ENCODE assay signal across 1 cellular context in genomic region chrX:153407736-153408135, GRCh38.
A peak's percentile ranks its signal among the peaks of the same experiment; 100 is the strongest.
TF ChIP-seq lines count a peak whose summit lies in the region.

No MANE protein-coding gene starts in this region.

TF ChIP-seq in K562, 482 proteins besides CTCF, POLR2A, EP300 and RAD21 (continued from another document):
- TF ChIP-seq RREB1 (CRISPR knock-in tag; IDR thresholded peaks at IDR 0.05) (no peak), ZFX (CRISPR knock-in tag; IDR thresholded peaks at IDR 0.05) (no peak), OTX1 (CRISPR knock-in tag; IDR thresholded peaks at IDR 0.05) (no peak), MBD2 (IDR thresholded peaks at IDR 0.05; ENCODE audit: borderline replicate concordance, low read depth) (no peak), RAD51 (IDR thresholded peaks at IDR 0.05; ENCODE audit: borderline replicate concordance, low read depth) (peak; percentile 45), LCOR (CRISPR knock-in tag; IDR thresholded peaks at IDR 0.05) (no peak), BHLHE40 (IDR thresholded peaks at IDR 0.05; ENCODE audit: low read length) (peak; percentile 66), ZNF639 (CRISPR knock-in tag; conservative IDR thresholded peaks at IDR 0.05 in 1 of 2, IDR thresholded peaks at IDR 0.05 in 1 of 2) (0 out of 4 replicates have a peak, but pooled peaks of 1 of the 2 experiments have one; percentile 60), ZNF707 (CRISPR knock-in tag; conservative IDR thresholded peaks at IDR 0.05) (no peak), CREB5 (CRISPR knock-in tag; IDR thresholded peaks at IDR 0.05) (no peak), ZNF589 (CRISPR knock-in tag; IDR thresholded peaks at IDR 0.05; ENCODE audit: low read depth) (peak; percentile 61; the same call in 1 of the 2 replicates), SLC30A9 (CRISPR knock-in tag; IDR thresholded peaks at IDR 0.05) (no peak), TFE3 (CRISPR knock-in tag; IDR thresholded peaks at IDR 0.05) (peak; percentile 86), ATF3 (IDR thresholded peaks at IDR 0.05) (no peak), ATF3 (CRISPR knock-in tag; conservative IDR thresholded peaks at IDR 0.05) (no peak), ZNF507 (tag; conservative IDR thresholded peaks at IDR 0.05) (no peak), E2F1 (CRISPR knock-in tag; IDR thresholded peaks at IDR 0.05) (no peak), TOE1 (IDR thresholded peaks at IDR 0.05; ENCODE audit: borderline replicate concordance) (peak; percentile 67; the same call in 1 of the 2 replicates), TOE1 (CRISPR knock-in tag; IDR thresholded peaks at IDR 0.05; ENCODE audit: borderline replicate concordance, low read depth) (no peak), ZNF253 (CRISPR knock-in tag; conservative IDR thresholded peaks at IDR 0.05) (no peak), VEZF1 (CRISPR knock-in tag; IDR thresholded peaks at IDR 0.05) (0 out of 2 replicates have a peak, but pooled peaks have one; percentile 22)
